1 cellular context compared by ENCODE assay signal in genomic region chr11:48210052-48210451, GRCh38.
TF ChIP-seq lines count a peak whose summit lies in the region.

No MANE protein-coding gene starts in this region.

TF ChIP-seq in GM23338, 12 proteins besides CTCF, POLR2A, EP300 and RAD21 (continued from another document):
- no peak for TF ChIP-seq ZNF462 (CRISPR knock-in tag; IDR thresholded peaks at IDR 0.05)
- no peak for TF ChIP-seq CREB1 (CRISPR knock-in tag; IDR thresholded peaks at IDR 0.05; ENCODE audit: low read depth)
- TF ChIP-seq EZH2phosphoT487 (IDR thresholded peaks at IDR 0.05; ENCODE audit: unreplicated experiment): no peak
- TF ChIP-seq POLR2AphosphoS5 (IDR thresholded peaks at IDR 0.05; ENCODE audit: low read depth): no peak
- TF ChIP-seq ZNF331 (CRISPR knock-in tag; IDR thresholded peaks at IDR 0.05; ENCODE audit: low read depth): no peak
- no peak for TF ChIP-seq STAT1 (IDR thresholded peaks at IDR 0.05; ENCODE audit: unreplicated experiment)
- no peak for TF ChIP-seq NANOG (IDR thresholded peaks at IDR 0.05; ENCODE audit: borderline replicate concordance)
TF ChIP-seq in GM23338: peak in this region for 0.
